ENCODE assay signal across 30 cellular contexts in genomic region chrX:67613366-67613765, GRCh38.
DNase-seq lines count a peak whose midpoint lies in the region; ATAC-seq and TF ChIP-seq lines count a peak whose summit lies in the region.
"Had no signal": no experiment of that assay in that cellular context is flagged by ENCODE, and none has a peak within 500 bp of the region (broad histone marks: within the 10 kb centered on the region; RNA-seq: fewer than 3 reads in every experiment).

No MANE protein-coding gene starts in this region.

- H3K27ac ChIP-seq in GM23248, result peak overlapping the region; percentile 65
- H3K27ac ChIP-seq in SJCRH30, result peak overlapping the region; percentile 75
- H3K27ac ChIP-seq: BLaER1 treated with 17β-estradiol and CSF1 and Interleukin-3, amounts not matched to agents 10 nM and 100 nM; KMS-11; left ventricle myocardium inferior; neutrophil; sigmoid colon had no signal

- no peaks in the 10 kb centered on the region for H3K9me2 ChIP-seq in GM23248 (ENCODE audit: insufficient read depth)

- TF ChIP-seq CTCF in fibroblast of mammary gland (conservative IDR thresholded peaks at IDR 0.05; ENCODE audit: control insufficient read depth, insufficient read depth, low read depth, low read length) (no peak), osteocyte (IDR thresholded peaks at IDR 0.05) (no peak)

- H3K36me3 ChIP-seq in GM23248 (ENCODE audit: low read depth) (no peaks in the 10 kb centered on the region), SJCRH30 (no peaks in the 10 kb centered on the region; the same call in 1 of the 2 replicates)
- H3K36me3 ChIP-seq: left ventricle myocardium inferior, neutrophil, sigmoid colon had no signal

- peaks cover 14% of the 10 kb centered on the region for H3F3A ChIP-seq in GM23248 (ENCODE audit: insufficient read depth)

- no peaks in the 10 kb centered on the region for H3K79me2 ChIP-seq in GM23248 (ENCODE audit: insufficient read depth)

- in situ Hi-C loops in GM23248 (cut with MboI), result no loop called here

- H3K4me1 ChIP-seq in GM23248 (ENCODE audit: insufficient read depth) (peaks cover 31% of the 10 kb centered on the region), SJCRH30 (peaks cover 27% of the 10 kb centered on the region)
- H3K4me1 ChIP-seq: left ventricle myocardium inferior, sigmoid colon had no signal

- H3K4me3 Mint-ChIP-seq in osteocyte (ENCODE audit: unreplicated experiment), result no peak overlapping the region
- H3K4me3 Mint-ChIP-seq: activated CD4-positive, alpha-beta memory T cell treated with anti-CD3 and anti-CD28 coated beads, Interleukin-2, amount 10 ng/mL, durations not matched to agents 7 days and 5 days; activated T-helper 1 cell treated with anti-CD3 and anti-CD28 coated beads, Interleukin-12 subunit alpha, Interleukin-12 subunit beta, Interleukin-2, Interleukin-4 antibody, amounts not matched to agents 30 ng/mL and 10 ng/mL and 1 ng/mL, durations not matched to agents 14 hours and 24 hours and 36 hours; naive thymus-derived CD4-positive, alpha-beta T cell; stimulated activated effector memory CD8-positive, alpha-beta T cell treated with anti-CD3 and anti-CD28 coated beads, Interleukin-12 subunit alpha, Interleukin-12 subunit beta, amount 100 ng/mL, for 72 hours; T-helper 2 cell treated with Interferon-gamma antibody and Interleukin-4, amounts not matched to agents 5 μg/mL and 100 μg/mL, for 36 hours; type B pancreatic cell had no signal

- ATAC-seq in HG02840 (IDR thresholded peaks at IDR 0.05; ENCODE audit: low FRiP score, unreplicated experiment), result no peak
- ATAC-seq: naive thymus-derived CD4-positive, alpha-beta T cell; Right ventricle myocardium inferior; stimulated activated effector memory CD8-positive, alpha-beta T cell treated with anti-CD3 and anti-CD28 coated beads, Interleukin-12 subunit alpha, Interleukin-12 subunit beta, amount 100 ng/mL, for 72 hours had no signal

- no peaks in the 10 kb centered on the region for H4K20me1 ChIP-seq in GM23248 (ENCODE audit: insufficient read depth)
- H4K20me1 ChIP-seq: BLaER1 treated with 17β-estradiol and CSF1 and Interleukin-3, amounts not matched to agents 10 nM and 100 nM had no signal

- no peak overlapping the region for H2AFZ ChIP-seq in GM23248

- H3K4me3 ChIP-seq in GM23248 (no peak overlapping the region), SJCRH30 (no peak overlapping the region), fibroblast of mammary gland (ENCODE audit: control insufficient read depth, low read depth, low read length) (no peak overlapping the region)
- H3K4me3 ChIP-seq: BLaER1 treated with 17β-estradiol and CSF1 and Interleukin-3, amounts not matched to agents 10 nM and 100 nM; left ventricle myocardium inferior; sigmoid colon had no signal

- H3K27me3 Mint-ChIP-seq in osteocyte (ENCODE audit: unreplicated experiment), result no peaks in the 10 kb centered on the region
- H3K27me3 Mint-ChIP-seq: activated CD4-positive, alpha-beta memory T cell treated with anti-CD3 and anti-CD28 coated beads, Interleukin-2, amount 10 ng/mL, durations not matched to agents 7 days and 5 days; naive thymus-derived CD4-positive, alpha-beta T cell; progenitor cell of endocrine pancreas; type B pancreatic cell had no signal

- no peak overlapping the region for H3K9ac ChIP-seq in GM23248
- H3K9ac ChIP-seq: BLaER1 treated with 17β-estradiol and CSF1 and Interleukin-3, amounts not matched to agents 10 nM and 100 nM; KMS-11 had no signal

- peaks cover 34% of the 10 kb centered on the region for H3K4me1 Mint-ChIP-seq in osteocyte (ENCODE audit: unreplicated experiment)
- H3K4me1 Mint-ChIP-seq: activated CD4-positive, alpha-beta memory T cell treated with anti-CD3 and anti-CD28 coated beads, Interleukin-2, amount 10 ng/mL, durations not matched to agents 7 days and 5 days; naive thymus-derived CD4-positive, alpha-beta T cell; stimulated activated effector memory CD8-positive, alpha-beta T cell treated with anti-CD3 and anti-CD28 coated beads, Interleukin-12 subunit alpha, Interleukin-12 subunit beta, amount 100 ng/mL, for 72 hours had no signal

- peak overlapping the region; percentile 84 for H3K27ac Mint-ChIP-seq in osteocyte (ENCODE audit: unreplicated experiment)
- H3K27ac Mint-ChIP-seq: activated CD4-positive, alpha-beta memory T cell treated with anti-CD3 and anti-CD28 coated beads, Interleukin-2, amount 10 ng/mL, durations not matched to agents 7 days and 5 days; activated T-helper 1 cell treated with anti-CD3 and anti-CD28 coated beads, Interleukin-12 subunit alpha, Interleukin-12 subunit beta, Interleukin-2, Interleukin-4 antibody, amounts not matched to agents 30 ng/mL and 10 ng/mL and 1 ng/mL, durations not matched to agents 14 hours and 24 hours and 36 hours; naive thymus-derived CD4-positive, alpha-beta T cell; progenitor cell of endocrine pancreas; stimulated activated effector memory CD8-positive, alpha-beta T cell treated with anti-CD3 and anti-CD28 coated beads, Interleukin-12 subunit alpha, Interleukin-12 subunit beta, amount 100 ng/mL, for 72 hours; T-helper 2 cell treated with Interferon-gamma antibody and Interleukin-4, amounts not matched to agents 5 μg/mL and 100 μg/mL, for 36 hours; type B pancreatic cell had no signal

- H3K9me3 ChIP-seq in GM23248 (ENCODE audit: low read depth) (peaks cover 2% of the 10 kb centered on the region), SJCRH30 (replicated peaks) (no peaks in the 10 kb centered on the region)
- H3K9me3 ChIP-seq: neutrophil, sigmoid colon had no signal

- peaks cover 25% of the 10 kb centered on the region for H3K9me3 Mint-ChIP-seq in osteocyte (ENCODE audit: unreplicated experiment)
- H3K9me3 Mint-ChIP-seq: activated CD4-positive, alpha-beta memory T cell treated with anti-CD3 and anti-CD28 coated beads, Interleukin-2, amount 10 ng/mL, durations not matched to agents 7 days and 5 days; type B pancreatic cell had no signal

- peaks cover 8% of the 10 kb centered on the region for H3K36me3 Mint-ChIP-seq in osteocyte (ENCODE audit: unreplicated experiment)
- H3K36me3 Mint-ChIP-seq: stimulated activated effector memory CD8-positive, alpha-beta T cell treated with anti-CD3 and anti-CD28 coated beads, Interleukin-12 subunit alpha, Interleukin-12 subunit beta, amount 100 ng/mL, for 72 hours; type B pancreatic cell had no signal

- H3K27me3 ChIP-seq in GM23248 (replicated peaks; ENCODE audit: insufficient read depth), result no peaks in the 10 kb centered on the region
- no peaks in the 10 kb centered on the region for H3K27me3 ChIP-seq in SJCRH30
- H3K27me3 ChIP-seq: BLaER1 treated with 17β-estradiol and CSF1 and Interleukin-3, amounts not matched to agents 10 nM and 100 nM; neutrophil; sigmoid colon had no signal

- no peak overlapping the region for H3K4me2 ChIP-seq in GM23248 (ENCODE audit: unreplicated experiment)
- H3K4me2 ChIP-seq: BLaER1 treated with 17β-estradiol and CSF1 and Interleukin-3, amounts not matched to agents 10 nM and 100 nM; KMS-11 had no signal

- DNase-seq in GM23248 (no peak), SJCRH30 (peak; percentile 38 to 61), fibroblast of mammary gland (ENCODE audit: low read depth) (peak; percentile 40), osteocyte (ENCODE audit: extremely low spot score, unreplicated experiment) (no peak), medulla oblongata (ENCODE audit: extremely low spot score) (no peak), HuH-7.5 (ENCODE audit: low spot score) (no peak)
- no peak for DNase-seq in central memory CD4-positive, alpha-beta T cell
- DNase-seq: activated CD4-positive, alpha-beta memory T cell treated with anti-CD3 and anti-CD28 coated beads, Interleukin-2, amount 10 ng/mL, durations not matched to agents 7 days and 5 days; activated CD8-positive, alpha-beta memory T cell treated with anti-CD3 and anti-CD28 coated beads, Interleukin-2, amount 50 U/mL, for 48 hours; activated naive CD4-positive, alpha-beta T cell treated with Interleukin-2 at 50 U/mL for 16 hours; COR-L47; left ventricle myocardium inferior; midbrain; naive thymus-derived CD4-positive, alpha-beta T cell; NCI-H1417; NCI-H2029; NCI-H524 treated with DMSO at 0.1 percent for 48 hours; sigmoid colon; stimulated activated CD4-positive, alpha-beta T cell treated with anti-CD3 and anti-CD28 coated beads, Interleukin-15, amount 100 ng/mL, for 24 hours; substantia nigra had no signal

Comparison
In these comparisons a context has a peak if more than half of its experiments do, and no peak if none do; other contexts are left out.
1. DNase-seq: peak in SJCRH30 (2 of 2) and fibroblast of mammary gland (single experiment); none in GM23248 (single experiment), osteocyte (single experiment), medulla oblongata (single experiment), central memory CD4-positive, alpha-beta T cell (single experiment) and HuH-7.5 (single experiment).